In genomic region chr5:178417391-178417811, GRCh38 we compare ENCODE assay signal across 2 cellular contexts.
TF ChIP-seq lines count a peak whose summit lies in the region.

No MANE protein-coding gene starts in this region.

TF ChIP-seq in HCT116, 20 proteins besides CTCF, POLR2A, EP300 and RAD21 (continued from another document):
- TF ChIP-seq, protein P1, sequence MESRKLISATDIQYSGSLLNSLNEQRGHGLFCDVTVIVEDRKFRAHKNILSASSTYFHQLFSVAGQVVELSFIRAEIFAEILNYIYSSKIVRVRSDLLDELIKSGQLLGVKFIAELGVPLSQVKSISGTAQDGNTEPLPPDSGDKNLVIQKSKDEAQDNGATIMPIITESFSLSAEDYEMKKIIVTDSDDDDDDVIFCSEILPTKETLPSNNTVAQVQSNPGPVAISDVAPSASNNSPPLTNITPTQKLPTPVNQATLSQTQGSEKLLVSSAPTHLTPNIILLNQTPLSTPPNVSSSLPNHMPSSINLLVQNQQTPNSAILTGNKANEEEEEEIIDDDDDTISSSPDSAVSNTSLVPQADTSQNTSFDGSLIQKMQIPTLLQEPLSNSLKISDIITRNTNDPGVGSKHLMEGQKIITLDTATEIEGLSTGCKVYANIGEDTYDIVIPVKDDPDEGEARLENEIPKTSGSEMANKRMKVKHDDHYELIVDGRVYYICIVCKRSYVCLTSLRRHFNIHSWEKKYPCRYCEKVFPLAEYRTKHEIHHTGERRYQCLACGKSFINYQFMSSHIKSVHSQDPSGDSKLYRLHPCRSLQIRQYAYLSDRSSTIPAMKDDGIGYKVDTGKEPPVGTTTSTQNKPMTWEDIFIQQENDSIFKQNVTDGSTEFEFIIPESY (IDR thresholded peaks at IDR 0.05; ENCODE audit: extremely low read depth, insufficient replicate concordance, low read length) = no peak
- TF ChIP-seq ELF1 (IDR thresholded peaks at IDR 0.05; ENCODE audit: borderline replicate concordance, low read depth) (no peak), EZH2 (IDR thresholded peaks at IDR 0.05) (no peak), SP1 (IDR thresholded peaks at IDR 0.05; ENCODE audit: low read depth) (no peak), EZH2phosphoT487 (IDR thresholded peaks at IDR 0.05; ENCODE audit: borderline replicate concordance) (no peak), REST (IDR thresholded peaks at IDR 0.05; ENCODE audit: low read depth) (no peak), POLR2AphosphoS5 (IDR thresholded peaks at IDR 0.05; ENCODE audit: low read depth, low read length) (no peak), EGR1 (IDR thresholded peaks at IDR 0.05; ENCODE audit: low read depth) (no peak)
- TF ChIP-seq, protein P2, sequence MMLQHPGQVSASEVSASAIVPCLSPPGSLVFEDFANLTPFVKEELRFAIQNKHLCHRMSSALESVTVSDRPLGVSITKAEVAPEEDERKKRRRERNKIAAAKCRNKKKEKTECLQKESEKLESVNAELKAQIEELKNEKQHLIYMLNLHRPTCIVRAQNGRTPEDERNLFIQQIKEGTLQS (IDR thresholded peaks at IDR 0.05) = no peak

TF ChIP-seq in WTC11, 78 proteins besides CTCF, POLR2A, EP300 and RAD21 (continued from another document):
- TF ChIP-seq ARID4B (CRISPR knock-in tag; IDR thresholded peaks at IDR 0.05; ENCODE audit: borderline replicate concordance) (no peak), NR3C1 (CRISPR knock-in tag; conservative IDR thresholded peaks at IDR 0.05; ENCODE audit: low read depth) (no peak), MXD4 (CRISPR knock-in tag; IDR thresholded peaks at IDR 0.05; ENCODE audit: borderline replicate concordance) (no peak), ATF1 (CRISPR knock-in tag; IDR thresholded peaks at IDR 0.05) (no peak), FOXJ3 (CRISPR knock-in tag; IDR thresholded peaks at IDR 0.05; ENCODE audit: borderline replicate concordance) (no peak), ZNF121 (CRISPR knock-in tag; IDR thresholded peaks at IDR 0.05) (no peak), RELA (CRISPR knock-in tag; IDR thresholded peaks at IDR 0.05; ENCODE audit: borderline replicate concordance) (no peak), NR1H2 (CRISPR knock-in tag; IDR thresholded peaks at IDR 0.05) (no peak), ESRRA (CRISPR knock-in tag; IDR thresholded peaks at IDR 0.05; ENCODE audit: borderline replicate concordance) (no peak), HMGA2 (CRISPR knock-in tag; IDR thresholded peaks at IDR 0.05) (no peak)
- TF ChIP-seq, protein P3, sequence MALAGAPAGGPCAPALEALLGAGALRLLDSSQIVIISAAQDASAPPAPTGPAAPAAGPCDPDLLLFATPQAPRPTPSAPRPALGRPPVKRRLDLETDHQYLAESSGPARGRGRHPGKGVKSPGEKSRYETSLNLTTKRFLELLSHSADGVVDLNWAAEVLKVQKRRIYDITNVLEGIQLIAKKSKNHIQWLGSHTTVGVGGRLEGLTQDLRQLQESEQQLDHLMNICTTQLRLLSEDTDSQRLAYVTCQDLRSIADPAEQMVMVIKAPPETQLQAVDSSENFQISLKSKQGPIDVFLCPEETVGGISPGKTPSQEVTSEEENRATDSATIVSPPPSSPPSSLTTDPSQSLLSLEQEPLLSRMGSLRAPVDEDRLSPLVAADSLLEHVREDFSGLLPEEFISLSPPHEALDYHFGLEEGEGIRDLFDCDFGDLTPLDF (CRISPR knock-in tag; IDR thresholded peaks at IDR 0.05) = no peak
- TF ChIP-seq, protein P4, sequence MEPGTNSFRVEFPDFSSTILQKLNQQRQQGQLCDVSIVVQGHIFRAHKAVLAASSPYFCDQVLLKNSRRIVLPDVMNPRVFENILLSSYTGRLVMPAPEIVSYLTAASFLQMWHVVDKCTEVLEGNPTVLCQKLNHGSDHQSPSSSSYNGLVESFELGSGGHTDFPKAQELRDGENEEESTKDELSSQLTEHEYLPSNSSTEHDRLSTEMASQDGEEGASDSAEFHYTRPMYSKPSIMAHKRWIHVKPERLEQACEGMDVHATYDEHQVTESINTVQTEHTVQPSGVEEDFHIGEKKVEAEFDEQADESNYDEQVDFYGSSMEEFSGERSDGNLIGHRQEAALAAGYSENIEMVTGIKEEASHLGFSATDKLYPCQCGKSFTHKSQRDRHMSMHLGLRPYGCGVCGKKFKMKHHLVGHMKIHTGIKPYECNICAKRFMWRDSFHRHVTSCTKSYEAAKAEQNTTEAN (CRISPR knock-in tag; IDR thresholded peaks at IDR 0.05) = no peak
- TF ChIP-seq, protein P5, sequence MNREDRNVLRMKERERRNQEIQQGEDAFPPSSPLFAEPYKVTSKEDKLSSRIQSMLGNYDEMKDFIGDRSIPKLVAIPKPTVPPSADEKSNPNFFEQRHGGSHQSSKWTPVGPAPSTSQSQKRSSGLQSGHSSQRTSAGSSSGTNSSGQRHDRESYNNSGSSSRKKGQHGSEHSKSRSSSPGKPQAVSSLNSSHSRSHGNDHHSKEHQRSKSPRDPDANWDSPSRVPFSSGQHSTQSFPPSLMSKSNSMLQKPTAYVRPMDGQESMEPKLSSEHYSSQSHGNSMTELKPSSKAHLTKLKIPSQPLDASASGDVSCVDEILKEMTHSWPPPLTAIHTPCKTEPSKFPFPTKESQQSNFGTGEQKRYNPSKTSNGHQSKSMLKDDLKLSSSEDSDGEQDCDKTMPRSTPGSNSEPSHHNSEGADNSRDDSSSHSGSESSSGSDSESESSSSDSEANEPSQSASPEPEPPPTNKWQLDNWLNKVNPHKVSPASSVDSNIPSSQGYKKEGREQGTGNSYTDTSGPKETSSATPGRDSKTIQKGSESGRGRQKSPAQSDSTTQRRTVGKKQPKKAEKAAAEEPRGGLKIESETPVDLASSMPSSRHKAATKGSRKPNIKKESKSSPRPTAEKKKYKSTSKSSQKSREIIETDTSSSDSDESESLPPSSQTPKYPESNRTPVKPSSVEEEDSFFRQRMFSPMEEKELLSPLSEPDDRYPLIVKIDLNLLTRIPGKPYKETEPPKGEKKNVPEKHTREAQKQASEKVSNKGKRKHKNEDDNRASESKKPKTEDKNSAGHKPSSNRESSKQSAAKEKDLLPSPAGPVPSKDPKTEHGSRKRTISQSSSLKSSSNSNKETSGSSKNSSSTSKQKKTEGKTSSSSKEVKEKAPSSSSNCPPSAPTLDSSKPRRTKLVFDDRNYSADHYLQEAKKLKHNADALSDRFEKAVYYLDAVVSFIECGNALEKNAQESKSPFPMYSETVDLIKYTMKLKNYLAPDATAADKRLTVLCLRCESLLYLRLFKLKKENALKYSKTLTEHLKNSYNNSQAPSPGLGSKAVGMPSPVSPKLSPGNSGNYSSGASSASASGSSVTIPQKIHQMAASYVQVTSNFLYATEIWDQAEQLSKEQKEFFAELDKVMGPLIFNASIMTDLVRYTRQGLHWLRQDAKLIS (CRISPR knock-in tag; IDR thresholded peaks at IDR 0.05; ENCODE audit: borderline replicate concordance) = no peak
- TF ChIP-seq, protein P6, sequence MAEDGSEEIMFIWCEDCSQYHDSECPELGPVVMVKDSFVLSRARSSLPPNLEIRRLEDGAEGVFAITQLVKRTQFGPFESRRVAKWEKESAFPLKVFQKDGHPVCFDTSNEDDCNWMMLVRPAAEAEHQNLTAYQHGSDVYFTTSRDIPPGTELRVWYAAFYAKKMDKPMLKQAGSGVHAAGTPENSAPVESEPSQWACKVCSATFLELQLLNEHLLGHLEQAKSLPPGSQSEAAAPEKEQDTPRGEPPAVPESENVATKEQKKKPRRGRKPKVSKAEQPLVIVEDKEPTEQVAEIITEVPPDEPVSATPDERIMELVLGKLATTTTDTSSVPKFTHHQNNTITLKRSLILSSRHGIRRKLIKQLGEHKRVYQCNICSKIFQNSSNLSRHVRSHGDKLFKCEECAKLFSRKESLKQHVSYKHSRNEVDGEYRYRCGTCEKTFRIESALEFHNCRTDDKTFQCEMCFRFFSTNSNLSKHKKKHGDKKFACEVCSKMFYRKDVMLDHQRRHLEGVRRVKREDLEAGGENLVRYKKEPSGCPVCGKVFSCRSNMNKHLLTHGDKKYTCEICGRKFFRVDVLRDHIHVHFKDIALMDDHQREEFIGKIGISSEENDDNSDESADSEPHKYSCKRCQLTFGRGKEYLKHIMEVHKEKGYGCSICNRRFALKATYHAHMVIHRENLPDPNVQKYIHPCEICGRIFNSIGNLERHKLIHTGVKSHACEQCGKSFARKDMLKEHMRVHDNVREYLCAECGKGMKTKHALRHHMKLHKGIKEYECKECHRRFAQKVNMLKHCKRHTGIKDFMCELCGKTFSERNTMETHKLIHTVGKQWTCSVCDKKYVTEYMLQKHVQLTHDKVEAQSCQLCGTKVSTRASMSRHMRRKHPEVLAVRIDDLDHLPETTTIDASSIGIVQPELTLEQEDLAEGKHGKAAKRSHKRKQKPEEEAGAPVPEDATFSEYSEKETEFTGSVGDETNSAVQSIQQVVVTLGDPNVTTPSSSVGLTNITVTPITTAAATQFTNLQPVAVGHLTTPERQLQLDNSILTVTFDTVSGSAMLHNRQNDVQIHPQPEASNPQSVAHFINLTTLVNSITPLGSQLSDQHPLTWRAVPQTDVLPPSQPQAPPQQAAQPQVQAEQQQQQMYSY (CRISPR knock-in tag; IDR thresholded peaks at IDR 0.05) = no peak
